In genomic region chr16:2048116-2048543, GRCh38 we compare ENCODE assay signal across 8 cellular contexts. TPM values are rescaled to one million over a fixed set of nuclear protein-coding genes. Genes with fewer than 3 reads are reported as not detected.
DNase-seq lines count a peak whose midpoint lies in the region; ATAC-seq, FAIRE-seq and TF ChIP-seq lines count a peak whose summit lies in the region.

No MANE protein-coding gene starts in this region.

- no peaks in the 10 kb centered on the region for H3K27me3 Mint-ChIP-seq in activated CD8-positive, alpha-beta memory T cell treated with anti-CD3 and anti-CD28 coated beads, Interleukin-2, amount 10 ng/mL, durations not matched to agents 7 days and 5 days
- H3K27me3 Mint-ChIP-seq in activated CD4-positive, alpha-beta memory T cell treated with anti-CD3 and anti-CD28 coated beads, Interleukin-2, amount 10 ng/mL, durations not matched to agents 7 days and 5 days, result no peaks in the 10 kb centered on the region

- H3K9ac ChIP-seq in iPS-15b (ENCODE audit: low read depth, low read length), result peak overlapping the region; percentile 92

- H3K36me3 ChIP-seq in iPS-15b (ENCODE audit: control insufficient read depth, insufficient read depth, low read length), result peaks cover 11% of the 10 kb centered on the region
- H3K36me3 ChIP-seq in stomach, result peaks cover 16 to 44% (median 34%) of the 10 kb centered on the region in 4 donors

- no peaks in the 10 kb centered on the region for H3K9me3 ChIP-seq in iPS-15b (ENCODE audit: control insufficient read depth, insufficient read depth, low read length)
- no peaks in the 10 kb centered on the region for H3K9me3 ChIP-seq in stomach

- no peak for TF ChIP-seq CTCF in stomach (IDR thresholded peaks at IDR 0.05)

- TF ChIP-seq POLR2A in stomach (IDR thresholded peaks at IDR 0.05) (no peak), GM12892 (IDR thresholded peaks at IDR 0.05; ENCODE audit: low read depth, low read length) (no peak)

- H3K27ac ChIP-seq in stomach, result peak overlapping the region; percentile 80 to 89 (median 81)

- H3K4me3 ChIP-seq in iPS-15b (ENCODE audit: low read depth, low read length), result peak overlapping the region; percentile 88
- peak overlapping the region; percentile 77 to 99 (median 98) for H3K4me3 ChIP-seq in stomach

- intact Hi-C loops in stomach (cut with DNase I; ENCODE audit: low total_unique reads), result no loop called here

- no peak for FAIRE-seq in GM12892 (lab: Jason Lieb, UNC)

- DNase-seq in activated CD8-positive, alpha-beta memory T cell treated with anti-CD3 and anti-CD28 coated beads, Interleukin-2, amount 10 ng/mL, durations not matched to agents 7 days and 5 days, result peak; percentile 45
- DNase-seq in activated CD8-positive, alpha-beta memory T cell treated with anti-CD3 and anti-CD28 coated beads, Interleukin-2, amount 50 U/mL, for 48 hours, result no peak
- DNase-seq in activated CD4-positive, alpha-beta memory T cell treated with anti-CD3 and anti-CD28 coated beads, Interleukin-2, amount 10 ng/mL, durations not matched to agents 7 days and 5 days, result no peak
- no peak for DNase-seq in stomach
- DNase-seq in mucosa of gallbladder (ENCODE audit: low spot score), result no peak
- no peak for DNase-seq in GM12892 (ENCODE audit: insufficient read length)
- DNase-seq in islet precursor cell, result no peak

- no peaks in the 10 kb centered on the region for H3K27me3 ChIP-seq in iPS-15b (ENCODE audit: control insufficient read depth, insufficient read depth, low read length)
- H3K27me3 ChIP-seq in stomach, result no peaks in the 10 kb centered on the region

- ATAC-seq in activated CD8-positive, alpha-beta memory T cell treated with anti-CD3 and anti-CD28 coated beads, Interleukin-2, amount 10 ng/mL, durations not matched to agents 7 days and 5 days, result peak; percentile 22

- H3K9me3 Mint-ChIP-seq in activated CD8-positive, alpha-beta memory T cell treated with anti-CD3 and anti-CD28 coated beads, Interleukin-2, amount 10 ng/mL, durations not matched to agents 7 days and 5 days (ENCODE audit: low read depth), result no peaks in the 10 kb centered on the region
- no peaks in the 10 kb centered on the region for H3K9me3 Mint-ChIP-seq in activated CD4-positive, alpha-beta memory T cell treated with anti-CD3 and anti-CD28 coated beads, Interleukin-2, amount 10 ng/mL, durations not matched to agents 7 days and 5 days

- peak overlapping the region; percentile 89 for H3K4me3 Mint-ChIP-seq in activated CD8-positive, alpha-beta memory T cell treated with anti-CD3 and anti-CD28 coated beads, Interleukin-2, amount 10 ng/mL, durations not matched to agents 7 days and 5 days
- peak overlapping the region; percentile 89 for H3K4me3 Mint-ChIP-seq in activated CD4-positive, alpha-beta memory T cell treated with anti-CD3 and anti-CD28 coated beads, Interleukin-2, amount 10 ng/mL, durations not matched to agents 7 days and 5 days

- H3K27ac Mint-ChIP-seq in activated CD8-positive, alpha-beta memory T cell treated with anti-CD3 and anti-CD28 coated beads, Interleukin-2, amount 10 ng/mL, durations not matched to agents 7 days and 5 days, result peak overlapping the region; percentile 77
- H3K27ac Mint-ChIP-seq in activated CD4-positive, alpha-beta memory T cell treated with anti-CD3 and anti-CD28 coated beads, Interleukin-2, amount 10 ng/mL, durations not matched to agents 7 days and 5 days, result peak overlapping the region; percentile 65

- H3K36me3 Mint-ChIP-seq in activated CD8-positive, alpha-beta memory T cell treated with anti-CD3 and anti-CD28 coated beads, Interleukin-2, amount 10 ng/mL, durations not matched to agents 7 days and 5 days, result peaks cover 6% of the 10 kb centered on the region
- no peaks in the 10 kb centered on the region for H3K36me3 Mint-ChIP-seq in activated CD4-positive, alpha-beta memory T cell treated with anti-CD3 and anti-CD28 coated beads, Interleukin-2, amount 10 ng/mL, durations not matched to agents 7 days and 5 days (ENCODE audit: low read depth)

- H3K4me1 Mint-ChIP-seq in activated CD8-positive, alpha-beta memory T cell treated with anti-CD3 and anti-CD28 coated beads, Interleukin-2, amount 10 ng/mL, durations not matched to agents 7 days and 5 days, result peaks cover 21% of the 10 kb centered on the region
- H3K4me1 Mint-ChIP-seq in activated CD4-positive, alpha-beta memory T cell treated with anti-CD3 and anti-CD28 coated beads, Interleukin-2, amount 10 ng/mL, durations not matched to agents 7 days and 5 days, result peaks cover 21% of the 10 kb centered on the region

- POLR2A ChIA-PET in activated CD4-positive, alpha-beta memory T cell treated with anti-CD3 and anti-CD28 coated beads, Interleukin-2, amount 10 ng/mL, durations not matched to agents 7 days and 5 days (lab: Charles Lee), result interaction anchor here (0.7 to 2.8 kb wide), 9 partner anchors 20 to 628 kb away, joined by 3 to 19 read pairs (median 4); partner anchors contain the start of genes MAPK8IP3, TRAF7 and UQCC4

- H3K4me1 ChIP-seq in iPS-15b (ENCODE audit: control insufficient read depth, insufficient read depth, low read length), result peaks cover 5% of the 10 kb centered on the region
- peaks cover 31 to 58% (median 50%) of the 10 kb centered on the region in 4 donors for H3K4me1 ChIP-seq in stomach

- no peak for TF ChIP-seq EP300 in stomach (IDR thresholded peaks at IDR 0.05)

- WGBS in stomach, 5 donors, result 0 to 3% (median 1%) methylated on average over 12 to 30 of the region's 30 CpGs

- CTCF ChIA-PET in activated CD8-positive, alpha-beta memory T cell treated with anti-CD3 and anti-CD28 coated beads, Interleukin-2, amount 10 ng/mL, durations not matched to agents 7 days and 5 days (lab: Charles Lee), result interaction anchor here (0.7 to 2.7 kb wide), 14 partner anchors 9 to 379 kb away, joined by 3 to 22 read pairs (median 4); partner anchors contain the start of genes ABCA3, PKD1 and TRAF7
- CTCF ChIA-PET in activated CD4-positive, alpha-beta memory T cell treated with anti-CD3 and anti-CD28 coated beads, Interleukin-2, amount 10 ng/mL, durations not matched to agents 7 days and 5 days (lab: Charles Lee), result interaction anchor here (0.6 to 2.3 kb wide), 9 partner anchors 8 to 107 kb away, joined by 3 to 12 read pairs (median 5); partner anchors contain the start of genes NPW and TRAF7

RNA-seq across cellular contexts. Expression of gene TSC2, which starts 0.3 kb away (rescaled TPM):
- 100 to 1,000 TPM; 101 to 115 TPM for total RNA-seq in activated CD8-positive, alpha-beta memory T cell treated with anti-CD3 and anti-CD28 coated beads, Interleukin-2, amount 10 ng/mL, durations not matched to agents 7 days and 5 days
- 10 to 100 TPM; 88.4 to 90.1 TPM for total RNA-seq in activated CD4-positive, alpha-beta memory T cell treated with anti-CD3 and anti-CD28 coated beads, Interleukin-2, amount 10 ng/mL, durations not matched to agents 7 days and 5 days
- 100 to 1,000 TPM in 3 of 5 donors, 10 to 100 TPM in 2; 68.5 to 369 (median 118) TPM for total RNA-seq in stomach
- 10 to 100 TPM; 40.8 to 46.0 (median 41.1) TPM for polyA plus RNA-seq in stomach
- 185 TPM for total RNA-seq in mucosa of gallbladder
- 23.7 TPM for polyA plus RNA-seq in GM12892 (2012; ENCODE audit: missing spikeins)

RNA-seq across cellular contexts. Expression of gene NTHL1, which starts 0.5 kb away (rescaled TPM):
- 10 to 100 TPM; 34.3 to 37.5 TPM for total RNA-seq in activated CD8-positive, alpha-beta memory T cell treated with anti-CD3 and anti-CD28 coated beads, Interleukin-2, amount 10 ng/mL, durations not matched to agents 7 days and 5 days
- total RNA-seq in activated CD4-positive, alpha-beta memory T cell treated with anti-CD3 and anti-CD28 coated beads, Interleukin-2, amount 10 ng/mL, durations not matched to agents 7 days and 5 days, result 10 to 100 TPM; 22.5 to 24.5 TPM
- total RNA-seq in stomach (100 to 1,000 TPM in 2 of 5 donors, 1 to 10 TPM in 3; 2.3 to 663 (median 9.5) TPM), mucosa of gallbladder (33.9 TPM)
- polyA plus RNA-seq in stomach, result 10 to 100 TPM; 29.2 to 40.6 (median 36.6) TPM
- polyA plus RNA-seq in GM12892 (2012; ENCODE audit: missing spikeins), result 8.4 TPM

RNA-seq across cellular contexts. Expression of gene NHERF2, which starts 21.4 kb away (rescaled TPM):
- total RNA-seq in activated CD8-positive, alpha-beta memory T cell treated with anti-CD3 and anti-CD28 coated beads, Interleukin-2, amount 10 ng/mL, durations not matched to agents 7 days and 5 days, result 1 to 10 TPM; 1.3 to 2.2 TPM
- total RNA-seq in activated CD4-positive, alpha-beta memory T cell treated with anti-CD3 and anti-CD28 coated beads, Interleukin-2, amount 10 ng/mL, durations not matched to agents 7 days and 5 days, result under 1 TPM; 0.85 to 0.96 TPM
- total RNA-seq in stomach (100 to 1,000 TPM in 2 of 5 donors, 10 to 100 TPM in 3; 17.4 to 201 (median 95.5) TPM), mucosa of gallbladder (121 TPM)
- polyA plus RNA-seq in stomach, result 100 to 1,000 TPM in 2 of 3 donors, 10 to 100 TPM in 1; 65.4 to 236 (median 157) TPM
- polyA plus RNA-seq in GM12892 (2012; ENCODE audit: missing spikeins), result not detected

RNA-seq across cellular contexts. Expression of gene NPW, which starts 28.5 kb away (rescaled TPM):
- total RNA-seq in activated CD8-positive, alpha-beta memory T cell treated with anti-CD3 and anti-CD28 coated beads, Interleukin-2, amount 10 ng/mL, durations not matched to agents 7 days and 5 days, result 1 to 10 TPM; 1.1 to 6.3 TPM
- under 1 TPM; 0.48 to 0.65 TPM for total RNA-seq in activated CD4-positive, alpha-beta memory T cell treated with anti-CD3 and anti-CD28 coated beads, Interleukin-2, amount 10 ng/mL, durations not matched to agents 7 days and 5 days
- total RNA-seq in stomach (under 1 TPM in 1 of 5 donors, not detected in 4; 0.55 TPM), mucosa of gallbladder (1.6 TPM)
- 10 to 100 TPM in 1 of 3 donors, 1 to 10 TPM in 2; 1.6 to 12.4 (median 2.4) TPM for polyA plus RNA-seq in stomach
- not detected for polyA plus RNA-seq in GM12892 (2012; ENCODE audit: missing spikeins)

RNA-seq across cellular contexts. Expression of gene ZNF598, which starts 38.5 kb away (rescaled TPM):
- 10 to 100 TPM; 76.2 to 94.5 TPM for total RNA-seq in activated CD8-positive, alpha-beta memory T cell treated with anti-CD3 and anti-CD28 coated beads, Interleukin-2, amount 10 ng/mL, durations not matched to agents 7 days and 5 days
- total RNA-seq in activated CD4-positive, alpha-beta memory T cell treated with anti-CD3 and anti-CD28 coated beads, Interleukin-2, amount 10 ng/mL, durations not matched to agents 7 days and 5 days, result 10 to 100 TPM; 52.1 to 53.6 TPM
- total RNA-seq in stomach (10 to 100 TPM; 16.3 to 86.2 (median 34.8) TPM), mucosa of gallbladder (42.1 TPM)
- 10 to 100 TPM; 21.1 to 31.0 (median 21.4) TPM for polyA plus RNA-seq in stomach
- polyA plus RNA-seq in GM12892 (2012; ENCODE audit: missing spikeins), result 9.7 TPM

Comparison
In these comparisons a context has a peak if more than half of its experiments do, and no peak if none do; other contexts are left out.
1. RNA of gene NHERF2, which starts 21.4 kb away (total RNA-seq): 121 TPM in mucosa of gallbladder (single experiment) and 17.4 to 201 TPM in stomach; 1.3 to 2.2 TPM in activated CD8-positive, alpha-beta memory T cell treated with anti-CD3 and anti-CD28 coated beads, Interleukin-2, amount 10 ng/mL, durations not matched to agents 7 days and 5 days and 0.85 to 0.96 TPM in activated CD4-positive, alpha-beta memory T cell treated with anti-CD3 and anti-CD28 coated beads, Interleukin-2, amount 10 ng/mL, durations not matched to agents 7 days and 5 days; every median in the first group is over 4 times any median in the second.